ENCODE assay signal across 1 cellular context in genomic region chr15:73858062-73858461, GRCh38.
A peak's percentile ranks its signal among the peaks of the same experiment; 100 is the strongest.
TF ChIP-seq lines count a peak whose summit lies in the region.

No MANE protein-coding gene starts in this region.

TF ChIP-seq in K562, 482 proteins besides CTCF, POLR2A, EP300 and RAD21 (continued from another document):
- TF ChIP-seq CHAMP1 (IDR thresholded peaks at IDR 0.05): no peak
- no peak for TF ChIP-seq ARID3B (CRISPR knock-in tag; IDR thresholded peaks at IDR 0.05; ENCODE audit: borderline replicate concordance)
- no peak for TF ChIP-seq THAP12 (CRISPR knock-in tag; IDR thresholded peaks at IDR 0.05)
- no peak for TF ChIP-seq ZNF584 (CRISPR knock-in tag; IDR thresholded peaks at IDR 0.05; ENCODE audit: low read depth)
- peak; percentile 41 for TF ChIP-seq PRDM10 (IDR thresholded peaks at IDR 0.05; ENCODE audit: partially characterized antibody)
- TF ChIP-seq ZNF830 (CRISPR knock-in tag; IDR thresholded peaks at IDR 0.05): no peak
